Comparison of ENCODE assay signal across 15 cellular contexts in the genomic region with DNA sequence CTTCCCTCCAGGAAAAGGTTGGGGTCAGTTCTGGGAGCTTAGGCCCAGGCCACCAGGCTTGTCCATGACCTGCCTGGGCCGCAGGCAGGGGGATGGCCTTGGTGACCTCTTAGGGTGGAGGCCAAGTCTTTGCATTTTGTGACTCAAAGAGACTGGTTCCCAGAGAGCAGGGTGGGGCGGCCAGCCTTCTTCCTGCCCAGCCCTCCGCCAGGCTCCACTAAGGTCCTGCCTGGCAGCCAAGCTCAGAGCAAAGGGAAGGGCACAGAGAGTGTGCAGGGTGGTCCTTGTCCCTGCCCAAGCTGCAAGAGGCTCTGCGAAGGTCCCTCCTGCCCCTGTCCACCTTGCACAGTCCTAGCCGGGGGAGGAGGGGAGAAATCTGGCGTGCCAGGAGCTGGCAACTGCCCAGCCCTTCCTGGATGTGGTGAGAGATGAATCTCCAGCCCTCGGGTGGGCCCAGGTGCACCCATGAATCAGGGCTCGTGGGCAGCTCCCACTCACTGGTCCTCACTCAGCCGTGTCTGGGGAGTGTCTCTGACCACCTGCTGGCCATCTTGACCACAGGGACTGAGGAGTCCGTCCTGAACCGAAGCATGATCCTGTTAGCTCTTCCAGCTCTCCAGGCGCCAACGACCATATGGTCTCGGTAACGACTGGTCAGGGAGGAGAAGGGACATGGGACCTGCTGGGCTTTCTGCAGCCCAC. TPM values are rescaled to one million over a fixed set of nuclear protein-coding genes. Genes with fewer than 3 reads are reported as not detected.
DNase-seq lines count a peak whose midpoint lies in the region; TF ChIP-seq lines count a peak whose summit lies in the region.
"Had no signal": no experiment of that assay in that cellular context is flagged by ENCODE, and none has a peak within 500 bp of the region (broad histone marks: within the 10 kb centered on the region; RNA-seq: fewer than 3 reads in every experiment).

No MANE protein-coding gene starts in this region.

- H3K36me3 ChIP-seq in neural progenitor cell = no peaks in the 10 kb centered on the region
- no peaks in the 10 kb centered on the region for H3K36me3 ChIP-seq in brain microvascular endothelial cell (replicated peaks)
- no peaks in the 10 kb centered on the region for H3K36me3 ChIP-seq in mesendoderm (ENCODE audit: control insufficient read depth, insufficient read depth, low read length)
- H3K36me3 ChIP-seq: gastrocnemius medialis had no signal

- no peak overlapping the region for H4K8ac ChIP-seq in mesendoderm (ENCODE audit: low read depth, low read length)

- peaks cover 13% of the 10 kb centered on the region for H3K4me1 Mint-ChIP-seq in activated CD4-positive, alpha-beta T cell treated with anti-CD3 and anti-CD28 coated beads, Interleukin-2, amount 10 ng/mL, durations not matched to agents 7 days and 5 days
- peaks cover 2% of the 10 kb centered on the region for H3K4me1 Mint-ChIP-seq in neural progenitor cell

- peaks cover 11% of the 10 kb centered on the region for H3F3A ChIP-seq in neural progenitor cell (ENCODE audit: low read depth)

- TF ChIP-seq CTCF in RWPE1 (conservative IDR thresholded peaks at IDR 0.05; ENCODE audit: low read depth) (no peak), epithelial cell of esophagus (IDR thresholded peaks at IDR 0.05; ENCODE audit: insufficient read depth, low read depth, low read length, missing control alignments) (no peak), neural progenitor cell (IDR thresholded peaks at IDR 0.05) (no peak), brain microvascular endothelial cell (IDR thresholded peaks at IDR 0.05; ENCODE audit: low read depth, low read length, missing control alignments) (no peak)

- peak overlapping the region; percentile 72 for H3K27ac Mint-ChIP-seq in activated CD4-positive, alpha-beta T cell treated with anti-CD3 and anti-CD28 coated beads, Interleukin-2, amount 10 ng/mL, durations not matched to agents 7 days and 5 days
- H3K27ac Mint-ChIP-seq in neural progenitor cell = no peak overlapping the region

- no peak for DNase-seq in activated CD4-positive, alpha-beta T cell treated with anti-CD3 and anti-CD28 coated beads, Interleukin-2, amount 10 ng/mL, durations not matched to agents 7 days and 5 days
- no peak for DNase-seq in activated CD4-positive, alpha-beta T cell treated with anti-CD3 and anti-CD28 coated beads for 4 hours
- DNase-seq in RWPE1 (ENCODE audit: low spot score) (peak; percentile 57), epithelial cell of esophagus (ENCODE audit: low read depth) (peak; percentile 27), neural progenitor cell (ENCODE audit: low spot score) (no peak), SW 1271 (lab: John Stamatoyannopoulos, UW) (no peak), brain microvascular endothelial cell (no peak), mesendoderm (no peak)
- DNase-seq: DMS 273 treated with DMSO at 0.1 percent for 48 hours; effector CD4-positive, alpha-beta T cell; gastrocnemius medialis; kidney glomerular epithelial cell had no signal

- peaks cover 7% of the 10 kb centered on the region for H3K4me1 ChIP-seq in neural progenitor cell
- no peaks in the 10 kb centered on the region for H3K4me1 ChIP-seq in mesendoderm (ENCODE audit: control insufficient read depth, low read depth, low read length)

- H3K9me3 ChIP-seq in neural progenitor cell (ENCODE audit: low read depth) = no peaks in the 10 kb centered on the region
- H3K9me3 ChIP-seq: gastrocnemius medialis had no signal

- no peak overlapping the region for H2BK120ac ChIP-seq in mesendoderm (ENCODE audit: low read depth, low read length)

- no peaks in the 10 kb centered on the region for H4K20me1 ChIP-seq in neural progenitor cell (ENCODE audit: low read depth)

- in situ Hi-C loops in brain microvascular endothelial cell (cut with HindIII; ENCODE audit: low pct_ligation_motif_present, low sequenced_read_pairs) = no loop called here

- no peaks in the 10 kb centered on the region for H3K79me1 ChIP-seq in mesendoderm (ENCODE audit: low read length)

- H3K4me3 Mint-ChIP-seq in activated CD4-positive, alpha-beta T cell treated with anti-CD3 and anti-CD28 coated beads, Interleukin-2, amount 10 ng/mL, durations not matched to agents 7 days and 5 days = peak overlapping the region; percentile 55
- H3K4me3 Mint-ChIP-seq in neural progenitor cell = peak overlapping the region; percentile 38

- H3K4me2 ChIP-seq in neural progenitor cell = no peak overlapping the region
- H3K4me2 ChIP-seq in mesendoderm (ENCODE audit: low read length) = no peak overlapping the region

- H3K18ac ChIP-seq in mesendoderm (ENCODE audit: low read length) = no peak overlapping the region

- H3K56ac ChIP-seq in mesendoderm (ENCODE audit: low read length) = no peak overlapping the region

- no peak overlapping the region for H2BK15ac ChIP-seq in mesendoderm (replicated peaks; ENCODE audit: low read depth)

- WGBS in mesendoderm (ENCODE audit: extremely low coverage, insufficient coverage, low lambda C conversion rate) = no CpG with 5 or more reads among the region's 15 CpGs

- H3K27ac ChIP-seq in RWPE1 (peak overlapping the region; percentile 80), neural progenitor cell (no peak overlapping the region), brain microvascular endothelial cell (no peak overlapping the region), mesendoderm (ENCODE audit: low read depth, low read length) (no peak overlapping the region)
- H3K27ac ChIP-seq: gastrocnemius medialis had no signal

- no peak overlapping the region for H2AK5ac ChIP-seq in mesendoderm (ENCODE audit: low read length)

- H3K4ac ChIP-seq in mesendoderm (ENCODE audit: low read depth, low read length) = no peak overlapping the region

- H3K27me3 ChIP-seq in neural progenitor cell = peaks cover 17% of the 10 kb centered on the region
- H3K27me3 ChIP-seq in brain microvascular endothelial cell (replicated peaks) = no peaks in the 10 kb centered on the region
- H3K27me3 ChIP-seq in mesendoderm (ENCODE audit: insufficient read depth, low read length, poor library complexity) = no peaks in the 10 kb centered on the region

- peaks cover 1% of the 10 kb centered on the region for H3K27me3 Mint-ChIP-seq in activated CD4-positive, alpha-beta T cell treated with anti-CD3 and anti-CD28 coated beads, Interleukin-2, amount 10 ng/mL, durations not matched to agents 7 days and 5 days
- peaks cover 7% of the 10 kb centered on the region for H3K27me3 Mint-ChIP-seq in neural progenitor cell (ENCODE audit: insufficient read depth, low read depth)

- H3K4me3 ChIP-seq in epithelial cell of esophagus (ENCODE audit: low read length) (no peak overlapping the region), neural progenitor cell (no peak overlapping the region), brain microvascular endothelial cell (ENCODE audit: low read depth, low read length) (no peak overlapping the region), mesendoderm (ENCODE audit: low read length) (no peak overlapping the region)
- H3K4me3 ChIP-seq: gastrocnemius medialis had no signal

- no peak overlapping the region for H4K5ac ChIP-seq in mesendoderm (ENCODE audit: low read length)

- POLR2A ChIA-PET in activated CD4-positive, alpha-beta T cell treated with anti-CD3 and anti-CD28 coated beads, Interleukin-2, amount 10 ng/mL, durations not matched to agents 7 days and 5 days (lab: Charles Lee) = no interaction called here
- POLR2A ChIA-PET in RWPE1 (lab: Yijun Ruan, JAX; ENCODE audit: low non-redundant PET) = interaction anchor here (0.6 to 1.0 kb wide), 2 partner anchors 17 to 89 kb away, joined by 6 to 9 read pairs; a partner anchor contains a TSS

- H3K9ac ChIP-seq in neural progenitor cell (no peak overlapping the region), mesendoderm (ENCODE audit: low read length) (no peak overlapping the region)

- H3K23ac ChIP-seq in mesendoderm (ENCODE audit: low read length) = no peak overlapping the region

- H2BK5ac ChIP-seq in mesendoderm (ENCODE audit: low read length) = no peak overlapping the region

- H3K9me3 Mint-ChIP-seq in activated CD4-positive, alpha-beta T cell treated with anti-CD3 and anti-CD28 coated beads, Interleukin-2, amount 10 ng/mL, durations not matched to agents 7 days and 5 days = no peaks in the 10 kb centered on the region
- H3K9me3 Mint-ChIP-seq in neural progenitor cell = no peaks in the 10 kb centered on the region

- H3K79me2 ChIP-seq in neural progenitor cell (ENCODE audit: low read depth) = no peaks in the 10 kb centered on the region
- H3K79me2 ChIP-seq in mesendoderm (ENCODE audit: control insufficient read depth, insufficient read depth, low read length) = no peaks in the 10 kb centered on the region

- CTCF ChIA-PET in activated CD4-positive, alpha-beta T cell treated with anti-CD3 and anti-CD28 coated beads, Interleukin-2, amount 10 ng/mL, durations not matched to agents 7 days and 5 days (lab: Charles Lee) = interaction anchor here (0.6 to 3.4 kb wide), 8 partner anchors 9 to 135 kb away, joined by 3 to 15 read pairs (median 6); a partner anchor contains a TSS
- CTCF ChIA-PET in RWPE1 (lab: Yijun Ruan, JAX) = interaction anchor here (0.6 to 1.8 kb wide), 8 partner anchors 10 to 118 kb away, joined by 3 to 6 read pairs (median 4); a partner anchor contains a TSS

- no peaks in the 10 kb centered on the region for H3K36me3 Mint-ChIP-seq in activated CD4-positive, alpha-beta T cell treated with anti-CD3 and anti-CD28 coated beads, Interleukin-2, amount 10 ng/mL, durations not matched to agents 7 days and 5 days (ENCODE audit: low read depth)
- no peaks in the 10 kb centered on the region for H3K36me3 Mint-ChIP-seq in neural progenitor cell

- no peak overlapping the region for H2AFZ ChIP-seq in neural progenitor cell (replicated peaks)

RNA-seq across cellular contexts. Expression of a gene that starts 2.3 kb away (rescaled TPM):
- 10 to 100 TPM; 22.1 to 24.0 TPM for total RNA-seq in activated CD4-positive, alpha-beta T cell treated with anti-CD3 and anti-CD28 coated beads, Interleukin-2, amount 10 ng/mL, durations not matched to agents 7 days and 5 days
- not detected in 2 replicates for total RNA-seq in neural progenitor cell (ENCODE audit: low replicate concordance)
- 0.15 TPM for polyA plus RNA-seq in mesendoderm (2013, experiment 1 of 2)
- polyA plus RNA-seq in mesendoderm (2013, experiment 2 of 2) = 0.07 TPM
- total RNA-seq: A673 had no signal

RNA-seq across cellular contexts. Expression of a gene that starts 7.8 kb away (rescaled TPM):
- under 1 TPM; 0.48 to 0.67 TPM for total RNA-seq in activated CD4-positive, alpha-beta T cell treated with anti-CD3 and anti-CD28 coated beads, Interleukin-2, amount 10 ng/mL, durations not matched to agents 7 days and 5 days
- total RNA-seq in neural progenitor cell (ENCODE audit: low replicate concordance) = 0.09 TPM in 1 of 2 replicates, not detected in the other
- polyA plus RNA-seq in mesendoderm (2013, experiment 1 of 2) = not detected
- not detected for polyA plus RNA-seq in mesendoderm (2013, experiment 2 of 2)
- total RNA-seq: A673 had no signal

RNA-seq across cellular contexts. Expression of a gene that starts 17.2 kb away (rescaled TPM):
- 10 to 100 TPM; 80.2 to 98.4 TPM for total RNA-seq in activated CD4-positive, alpha-beta T cell treated with anti-CD3 and anti-CD28 coated beads, Interleukin-2, amount 10 ng/mL, durations not matched to agents 7 days and 5 days
- 31.5 and 79.6 TPM in 2 replicates for total RNA-seq in neural progenitor cell (ENCODE audit: low replicate concordance)
- polyA plus RNA-seq in mesendoderm (2013, experiment 1 of 2) = 30.5 TPM
- polyA plus RNA-seq in mesendoderm (2013, experiment 2 of 2) = 31.0 TPM

RNA-seq across cellular contexts. Expression of a gene that starts 21.4 kb away (rescaled TPM):
- 1 to 10 TPM; 2.6 to 4.4 TPM for total RNA-seq in activated CD4-positive, alpha-beta T cell treated with anti-CD3 and anti-CD28 coated beads, Interleukin-2, amount 10 ng/mL, durations not matched to agents 7 days and 5 days
- not detected in 2 replicates for total RNA-seq in neural progenitor cell (ENCODE audit: low replicate concordance)
- polyA plus RNA-seq in mesendoderm (2013, experiment 1 of 2) = 0.15 TPM
- polyA plus RNA-seq in mesendoderm (2013, experiment 2 of 2) = 0.17 TPM
- total RNA-seq: A673 had no signal

RNA-seq across cellular contexts. Expression of a gene that starts 22.9 kb away (rescaled TPM):
- total RNA-seq in activated CD4-positive, alpha-beta T cell treated with anti-CD3 and anti-CD28 coated beads, Interleukin-2, amount 10 ng/mL, durations not matched to agents 7 days and 5 days = 1 to 10 TPM; 3.1 to 3.5 TPM
- 0.19 TPM in 1 of 2 replicates, not detected in the other for total RNA-seq in neural progenitor cell (ENCODE audit: low replicate concordance)
- 0.13 TPM for polyA plus RNA-seq in mesendoderm (2013, experiment 1 of 2)
- 0.10 TPM for polyA plus RNA-seq in mesendoderm (2013, experiment 2 of 2)
- total RNA-seq: A673, gastrocnemius medialis, occipital lobe, urinary bladder had no signal

Comparison
In these comparisons a context has a peak if more than half of its experiments do, and no peak if none do; other contexts are left out.
1. DNase-seq: peak in RWPE1 (single experiment) and epithelial cell of esophagus (single experiment); none in activated CD4-positive, alpha-beta T cell treated with anti-CD3 and anti-CD28 coated beads, Interleukin-2, amount 10 ng/mL, durations not matched to agents 7 days and 5 days (single experiment), activated CD4-positive, alpha-beta T cell treated with anti-CD3 and anti-CD28 coated beads for 4 hours (0 of 2), neural progenitor cell (single experiment), SW 1271 (0 of 2), brain microvascular endothelial cell (single experiment) and mesendoderm (single experiment).
2. RNA of a gene that starts 2.3 kb away (total RNA-seq): 22.1 to 24.0 TPM in activated CD4-positive, alpha-beta T cell treated with anti-CD3 and anti-CD28 coated beads, Interleukin-2, amount 10 ng/mL, durations not matched to agents 7 days and 5 days; not detected in neural progenitor cell; every median in the first group is over 10 times any median in the second.